In the genomic region with DNA sequence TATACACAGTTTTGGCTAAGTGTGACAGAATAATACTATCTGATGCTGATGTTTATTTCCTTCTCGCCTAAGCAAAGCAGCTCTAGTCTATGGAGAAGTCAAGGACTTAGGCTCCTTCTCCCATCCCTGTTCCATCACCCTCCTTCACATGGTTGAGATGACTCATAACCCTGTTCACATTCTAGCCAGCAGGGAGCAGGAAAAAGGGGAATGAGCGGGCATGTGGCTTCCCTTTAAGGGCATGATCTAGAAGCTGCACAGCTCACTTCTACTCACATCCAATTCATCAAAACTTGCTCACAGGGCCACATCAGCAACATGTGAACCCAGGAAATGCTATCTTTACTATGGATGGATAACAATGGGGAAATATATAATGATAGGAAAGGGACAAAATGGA, we compare ENCODE assay signal across 8 cellular contexts. TPM values are rescaled to one million over a fixed set of nuclear protein-coding genes. Genes with fewer than 3 reads are reported as not detected.
DNase-seq lines count a peak whose midpoint lies in the region; ATAC-seq and TF ChIP-seq lines count a peak whose summit lies in the region.

No MANE protein-coding gene starts in this region.

- 67 to 83% (median 76%) methylated on average over 2 of the region's 2 CpGs for WGBS in stomach, 5 donors

- H3K27ac Mint-ChIP-seq in activated T-cell treated with anti-CD3 and anti-CD28 coated beads, Interleukin-2, amount 50 U/mL, for 24 hours: peak overlapping the region; percentile 100

- H3K36me3 Mint-ChIP-seq in activated T-cell treated with anti-CD3 and anti-CD28 coated beads, Interleukin-2, amount 50 U/mL, for 24 hours (ENCODE audit: low read depth): peaks cover 78% of the 10 kb centered on the region
- H3K36me3 Mint-ChIP-seq in activated T-cell treated with anti-CD3 and anti-CD28 coated beads, Interleukin-2, amount 50 U/mL, for 4 hours (ENCODE audit: insufficient read depth): peaks cover 53% of the 10 kb centered on the region

- H3K27me3 Mint-ChIP-seq in activated T-cell treated with anti-CD3 and anti-CD28 coated beads, Interleukin-2, amount 50 U/mL, for 24 hours: no peaks in the 10 kb centered on the region
- H3K27me3 Mint-ChIP-seq in activated T-cell treated with anti-CD3 and anti-CD28 coated beads, Interleukin-2, amount 50 U/mL, for 4 hours (ENCODE audit: low read depth): no peaks in the 10 kb centered on the region

- H3K27me3 ChIP-seq in left ventricle myocardium inferior (ENCODE audit: low read depth) (no peaks in the 10 kb centered on the region), stomach (no peaks in the 10 kb centered on the region)
- no peaks in the 10 kb centered on the region for H3K27me3 ChIP-seq in effector memory CD4-positive, alpha-beta T cell (replicated peaks; ENCODE audit: control insufficient read depth, insufficient read depth, low read length, poor library complexity, severe bottlenecking)

- no peaks in the 10 kb centered on the region for H3K9me3 ChIP-seq in left ventricle myocardium inferior (replicated peaks)
- H3K9me3 ChIP-seq in stomach: no peaks in the 10 kb centered on the region
- no peaks in the 10 kb centered on the region for H3K9me3 ChIP-seq in effector memory CD4-positive, alpha-beta T cell (ENCODE audit: control insufficient read depth, low read length)

- peak overlapping the region; percentile 52 for H3K4me3 Mint-ChIP-seq in activated T-cell treated with anti-CD3 and anti-CD28 coated beads, Interleukin-2, amount 50 U/mL, for 24 hours
- H3K4me3 Mint-ChIP-seq in activated T-cell treated with anti-CD3 and anti-CD28 coated beads, Interleukin-2, amount 50 U/mL, for 4 hours: no peak overlapping the region

- no peak overlapping the region for H3K4me3 ChIP-seq in WI38 (ENCODE audit: low read depth, low read length)
- no peak overlapping the region for H3K4me3 ChIP-seq in left ventricle myocardium inferior
- no peak overlapping the region for H3K4me3 ChIP-seq in stomach
- H3K4me3 ChIP-seq in effector memory CD4-positive, alpha-beta T cell (ENCODE audit: insufficient read depth, low read depth, low read length, poor library complexity, severe bottlenecking): no peak overlapping the region

- ATAC-seq in activated T-cell treated with anti-CD3 and anti-CD28 coated beads, Interleukin-2, amount 50 U/mL, for 4 hours: no peak
- no peak for ATAC-seq in GM19395 (IDR thresholded peaks at IDR 0.05; ENCODE audit: unreplicated experiment)
- ATAC-seq in GM19463 (IDR thresholded peaks at IDR 0.05; ENCODE audit: unreplicated experiment): no peak

- TF ChIP-seq CTCF in WI38 (IDR thresholded peaks at IDR 0.05; ENCODE audit: low read depth, low read length) (peak; percentile 46), left ventricle myocardium inferior (IDR thresholded peaks at IDR 0.05; ENCODE audit: borderline replicate concordance) (peak; percentile 39), stomach (IDR thresholded peaks at IDR 0.05) (peak in 2 of 7 experiments; percentile 5 to 14)

- no peak for TF ChIP-seq EP300 in stomach (IDR thresholded peaks at IDR 0.05)

- peaks cover 8% of the 10 kb centered on the region for H3K9me3 Mint-ChIP-seq in activated T-cell treated with anti-CD3 and anti-CD28 coated beads, Interleukin-2, amount 50 U/mL, for 24 hours
- H3K9me3 Mint-ChIP-seq in activated T-cell treated with anti-CD3 and anti-CD28 coated beads, Interleukin-2, amount 50 U/mL, for 4 hours: no peaks in the 10 kb centered on the region

- H3K36me3 ChIP-seq in left ventricle myocardium inferior: peaks cover 6% of the 10 kb centered on the region
- H3K36me3 ChIP-seq in stomach: peaks cover 0 to 2% (median 0%) of the 10 kb centered on the region in 4 donors
- peaks cover 3% of the 10 kb centered on the region for H3K36me3 ChIP-seq in effector memory CD4-positive, alpha-beta T cell (ENCODE audit: control insufficient read depth, insufficient read depth, low read length)

- DNase-seq in activated T-cell treated with anti-CD3 and anti-CD28 coated beads, Interleukin-2, amount 50 U/mL, for 24 hours: no peak
- DNase-seq in activated T-cell treated with anti-CD3 and anti-CD28 coated beads, Interleukin-2, amount 50 U/mL, for 4 hours: no peak
- DNase-seq in left ventricle myocardium inferior (no peak), stomach (no peak)
- no peak for DNase-seq in effector memory CD4-positive, alpha-beta T cell

- peaks cover 89% of the 10 kb centered on the region for H3K4me1 Mint-ChIP-seq in activated T-cell treated with anti-CD3 and anti-CD28 coated beads, Interleukin-2, amount 50 U/mL, for 24 hours (ENCODE audit: low read depth)
- H3K4me1 Mint-ChIP-seq in activated T-cell treated with anti-CD3 and anti-CD28 coated beads, Interleukin-2, amount 50 U/mL, for 4 hours (ENCODE audit: low read depth): peaks cover 86% of the 10 kb centered on the region

- intact Hi-C loops in left ventricle myocardium inferior (cut with micrococcal nuclease) (no loop called here), stomach (cut with DNase I; ENCODE audit: low total_unique reads) (no loop called here)

- H3K27ac ChIP-seq in left ventricle myocardium inferior (replicated peaks) (peak overlapping the region; percentile 59), stomach (peak overlapping the region in 3 of 5 donors; percentile 24 to 45 (median 29))
- H3K27ac ChIP-seq in effector memory CD4-positive, alpha-beta T cell (ENCODE audit: insufficient read depth, low read length, poor library complexity, severe bottlenecking): no peak overlapping the region

- TF ChIP-seq POLR2A in stomach (IDR thresholded peaks at IDR 0.05): no peak

- H3K4me1 ChIP-seq in left ventricle myocardium inferior (peaks cover 99% of the 10 kb centered on the region), stomach (peaks cover 8 to 48% (median 22%) of the 10 kb centered on the region in 4 donors)
- peaks cover 13% of the 10 kb centered on the region for H3K4me1 ChIP-seq in effector memory CD4-positive, alpha-beta T cell (ENCODE audit: control insufficient read depth, insufficient read depth, low read length, poor library complexity, severe bottlenecking)

RNA-seq across cellular contexts. Expression of a gene that starts 40.9 kb away (rescaled TPM):
- total RNA-seq in activated T-cell treated with anti-CD3 and anti-CD28 coated beads, Interleukin-2, amount 50 U/mL, for 4 hours: 10 to 100 TPM; 61.0 to 78.6 (median 70.4) TPM
- total RNA-seq in left ventricle myocardium inferior (46.7 TPM), stomach (10 to 100 TPM; 26.4 to 94.4 (median 75.9) TPM)
- 1 to 10 TPM; 6.9 to 8.9 (median 7.2) TPM for polyA plus RNA-seq in stomach
